ENCODE assay signal across 2 cellular contexts in genomic region chr11:71801026-71801425, GRCh38. TPM values are rescaled to one million over a fixed set of nuclear protein-coding genes. Genes with fewer than 3 reads are reported as not detected.
"Had no signal": no experiment of that assay in that cellular context is flagged by ENCODE, and none has a peak within 500 bp of the region (broad histone marks: within the 10 kb centered on the region; RNA-seq: fewer than 3 reads in every experiment).

No MANE protein-coding gene starts in this region.

RNA-seq across cellular contexts. Expression of gene DEFB108B, which starts 32.0 kb away (rescaled TPM):
- total RNA-seq: G401, GM12878 had no signal
- polyA plus RNA-seq: GM12878 had no signal
